16 cellular contexts compared by ENCODE assay signal in genomic region chr3:129345281-129345680, GRCh38.
DNase-seq lines count a peak whose midpoint lies in the region; TF ChIP-seq lines count a peak whose summit lies in the region.
"Had no signal": no experiment of that assay in that cellular context is flagged by ENCODE, and none has a peak within 500 bp of the region (broad histone marks: within the 10 kb centered on the region; RNA-seq: fewer than 3 reads in every experiment).

No MANE protein-coding gene starts in this region.

- no peaks in the 10 kb centered on the region for H3K36me3 Mint-ChIP-seq in activated naive CD4-positive, alpha-beta T cell treated with anti-CD3 and anti-CD28 coated beads, Interleukin-2, amount 50 U/mL, for 24 hours
- no peaks in the 10 kb centered on the region for H3K36me3 Mint-ChIP-seq in mesothelial cell of epicardium
- H3K36me3 Mint-ChIP-seq: CD8-positive, alpha-beta T cell had no signal

- H2AFZ ChIP-seq in Loucy (ENCODE audit: low read length) (peak overlapping the region; percentile 62; the same call in 1 of the 2 replicates), parathyroid adenoma (peak overlapping the region; percentile 48)

- H3K4me2 ChIP-seq in Loucy (ENCODE audit: low read depth, low read length, poor library complexity, severe bottlenecking) = no peak overlapping the region
- H3K4me2 ChIP-seq in parathyroid adenoma (ENCODE audit: low read length) = no peak overlapping the region

- peaks cover 21% of the 10 kb centered on the region for H3K4me1 ChIP-seq in Loucy (ENCODE audit: insufficient read depth, low read length, poor library complexity, severe bottlenecking)
- peaks cover 46% of the 10 kb centered on the region for H3K4me1 ChIP-seq in parathyroid adenoma
- H3K4me1 ChIP-seq in effector memory CD4-positive, alpha-beta T cell (ENCODE audit: control insufficient read depth, insufficient read depth, low read length, poor library complexity, severe bottlenecking) = peaks cover 9% of the 10 kb centered on the region

- H3K4me3 Mint-ChIP-seq in activated naive CD4-positive, alpha-beta T cell treated with anti-CD3 and anti-CD28 coated beads, Interleukin-2, amount 50 U/mL, for 24 hours = peak overlapping the region; percentile 38
- H3K4me3 Mint-ChIP-seq in mesothelial cell of epicardium = peak overlapping the region; percentile 32
- H3K4me3 Mint-ChIP-seq: B cell; CD8-positive, alpha-beta T cell had no signal

- peaks cover 7% of the 10 kb centered on the region for H3K4me1 Mint-ChIP-seq in activated naive CD4-positive, alpha-beta T cell treated with anti-CD3 and anti-CD28 coated beads, Interleukin-2, amount 50 U/mL, for 24 hours
- H3K4me1 Mint-ChIP-seq in mesothelial cell of epicardium = peaks cover 34% of the 10 kb centered on the region

- TF ChIP-seq CTCF in Loucy (conservative IDR thresholded peaks at IDR 0.05; ENCODE audit: low read length) = no peak
- no peak for TF ChIP-seq CTCF in mesothelial cell of epicardium (IDR thresholded peaks at IDR 0.05; ENCODE audit: unreplicated experiment)
- TF ChIP-seq CTCF in parathyroid adenoma (IDR thresholded peaks at IDR 0.05) = no peak

- no peaks in the 10 kb centered on the region for H3F3A ChIP-seq in Loucy (ENCODE audit: low read depth)

- H3K27ac ChIP-seq in parathyroid adenoma = peak overlapping the region; percentile 93
- H3K27ac ChIP-seq in effector memory CD4-positive, alpha-beta T cell (ENCODE audit: insufficient read depth, low read length, poor library complexity, severe bottlenecking) = no peak overlapping the region
- H3K27ac ChIP-seq: BLaER1 treated with 17β-estradiol and CSF1 and Interleukin-3, amounts not matched to agents 10 nM and 100 nM had no signal

- intact Hi-C loops in head of caudate nucleus (cut with DNase I) = no loop called here

- no peaks in the 10 kb centered on the region for H3K36me3 ChIP-seq in Loucy (ENCODE audit: insufficient read depth, low read length)
- H3K36me3 ChIP-seq in parathyroid adenoma (ENCODE audit: control insufficient read depth, insufficient read depth, low read length) = no peaks in the 10 kb centered on the region
- H3K36me3 ChIP-seq in effector memory CD4-positive, alpha-beta T cell (ENCODE audit: control insufficient read depth, insufficient read depth, low read length) = no peaks in the 10 kb centered on the region
- H3K36me3 ChIP-seq: BLaER1 treated with 17β-estradiol and CSF1 and Interleukin-3, amounts not matched to agents 10 nM and 100 nM; HAP-1 had no signal

- H3K9me3 ChIP-seq in Loucy (ENCODE audit: insufficient read depth, low read depth, low read length) (no peaks in the 10 kb centered on the region), parathyroid adenoma (ENCODE audit: control insufficient read depth, low read length) (no peaks in the 10 kb centered on the region)
- no peaks in the 10 kb centered on the region for H3K9me3 ChIP-seq in effector memory CD4-positive, alpha-beta T cell (ENCODE audit: control insufficient read depth, low read length)
- H3K9me3 ChIP-seq: HAP-1 had no signal

- no peak overlapping the region for H3K27ac Mint-ChIP-seq in activated naive CD4-positive, alpha-beta T cell treated with anti-CD3 and anti-CD28 coated beads, Interleukin-2, amount 50 U/mL, for 24 hours
- peak overlapping the region; percentile 69 for H3K27ac Mint-ChIP-seq in mesothelial cell of epicardium
- H3K27ac Mint-ChIP-seq: B cell; CD8-positive, alpha-beta T cell had no signal

- no peak for DNase-seq in activated naive CD4-positive, alpha-beta T cell treated with anti-CD3 and anti-CD28 coated beads, Interleukin-2, amount 50 U/mL, for 16 hours
- DNase-seq in mesothelial cell of epicardium (ENCODE audit: low spot score in 2 of 2, unreplicated experiment in 2 of 2) = no peak
- DNase-seq in effector memory CD4-positive, alpha-beta T cell = no peak
- no peak for DNase-seq in AG08395 (ENCODE audit: low spot score)
- no peak for DNase-seq in head of caudate nucleus
- DNase-seq: CD8-positive, alpha-beta T cell; COR-L47; DMS 273 treated with DMSO at 0.1 percent for 48 hours; DND-41 had no signal

- H3K9me3 Mint-ChIP-seq in activated naive CD4-positive, alpha-beta T cell treated with anti-CD3 and anti-CD28 coated beads, Interleukin-2, amount 50 U/mL, for 24 hours = no peaks in the 10 kb centered on the region
- no peaks in the 10 kb centered on the region for H3K9me3 Mint-ChIP-seq in mesothelial cell of epicardium
- H3K9me3 Mint-ChIP-seq: CD8-positive, alpha-beta T cell had no signal

- no peak overlapping the region for H3K9ac ChIP-seq in Loucy (ENCODE audit: low read depth, low read length, poor library complexity, severe bottlenecking)
- H3K9ac ChIP-seq in parathyroid adenoma = no peak overlapping the region
- H3K9ac ChIP-seq: BLaER1 treated with 17β-estradiol and CSF1 and Interleukin-3, amounts not matched to agents 10 nM and 100 nM had no signal

- peaks cover 2% of the 10 kb centered on the region for H3K27me3 Mint-ChIP-seq in activated naive CD4-positive, alpha-beta T cell treated with anti-CD3 and anti-CD28 coated beads, Interleukin-2, amount 50 U/mL, for 24 hours
- no peaks in the 10 kb centered on the region for H3K27me3 Mint-ChIP-seq in mesothelial cell of epicardium (ENCODE audit: low read depth)

- no peak overlapping the region for H3K4me3 ChIP-seq in Loucy (ENCODE audit: low read length, poor library complexity, severe bottlenecking)
- H3K4me3 ChIP-seq in parathyroid adenoma (ENCODE audit: low read depth, low read length) = no peak overlapping the region
- no peak overlapping the region for H3K4me3 ChIP-seq in effector memory CD4-positive, alpha-beta T cell (ENCODE audit: insufficient read depth, low read depth, low read length, poor library complexity, severe bottlenecking)
- H3K4me3 ChIP-seq: BLaER1 treated with 17β-estradiol and CSF1 and Interleukin-3, amounts not matched to agents 10 nM and 100 nM; GM12878; HAP-1 had no signal

- H3K27me3 ChIP-seq in Loucy (ENCODE audit: insufficient read depth, low read length, poor library complexity, severe bottlenecking) = no peaks in the 10 kb centered on the region
- H3K27me3 ChIP-seq in parathyroid adenoma (ENCODE audit: control insufficient read depth, insufficient read depth, low read length) = no peaks in the 10 kb centered on the region
- no peaks in the 10 kb centered on the region for H3K27me3 ChIP-seq in effector memory CD4-positive, alpha-beta T cell (replicated peaks; ENCODE audit: control insufficient read depth, insufficient read depth, low read length, poor library complexity, severe bottlenecking)

- no peaks in the 10 kb centered on the region for H4K20me1 ChIP-seq in Loucy (ENCODE audit: insufficient read depth, low read length, poor library complexity, severe bottlenecking)
- H4K20me1 ChIP-seq: BLaER1 treated with 17β-estradiol and CSF1 and Interleukin-3, amounts not matched to agents 10 nM and 100 nM had no signal

- H3K79me2 ChIP-seq in Loucy (ENCODE audit: insufficient read depth, low read length) (no peaks in the 10 kb centered on the region), parathyroid adenoma (no peaks in the 10 kb centered on the region)

- H3K9me2 ChIP-seq in Loucy (replicated peaks; ENCODE audit: low read depth, low read length) = no peaks in the 10 kb centered on the region
